In the genomic region with DNA sequence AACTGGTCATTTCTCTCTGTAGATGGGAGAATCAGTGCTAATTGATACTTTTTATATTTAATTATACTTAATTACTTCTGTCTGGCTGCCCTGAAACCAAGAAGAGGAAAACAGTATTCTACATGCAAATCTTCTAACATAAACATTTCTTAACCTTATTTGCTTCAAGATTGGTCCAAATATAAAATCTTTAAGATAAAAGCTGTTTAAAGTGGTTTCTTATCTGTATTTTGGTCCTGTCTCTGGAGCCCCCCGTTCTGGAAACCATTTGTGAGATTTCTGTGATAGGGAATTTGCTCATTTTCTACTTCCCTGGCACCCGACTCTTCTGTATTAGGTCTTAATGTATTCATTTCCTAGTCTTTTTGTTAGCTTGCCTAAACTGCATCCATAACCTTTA, we compare ENCODE assay signal across 24 cellular contexts.
"Had no signal": no experiment of that assay in that cellular context is flagged by ENCODE, and none has a peak within 500 bp of the region (broad histone marks: within the 10 kb centered on the region; RNA-seq: fewer than 3 reads in every experiment).

No MANE protein-coding gene starts in this region.

- DNase-seq: colonic mucosa; cortex of kidney; dermis blood vessel endothelial cell; dorsolateral prefrontal cortex; effector CD4-positive, alpha-beta T cell; effector CD8-positive, alpha-beta T cell; effector memory CD4-positive, alpha-beta T cell; effector memory CD8-positive, alpha-beta T cell; endodermal cell; erythroblast; esophagus squamous epithelium; foreskin fibroblast; foreskin keratinocyte; foreskin melanocyte; gastrocnemius medialis; glutamatergic neuron; head of caudate nucleus; heart left ventricle; heart right ventricle had no signal

- H3K4me1 ChIP-seq: colonic mucosa, esophagus muscularis mucosa, gastrocnemius medialis, gastroesophageal sphincter had no signal

- H3K36me3 ChIP-seq: colonic mucosa, esophagus muscularis mucosa, esophagus squamous epithelium, gastrocnemius medialis, gastroesophageal sphincter, heart left ventricle, heart right ventricle had no signal

- H3K27ac ChIP-seq: colonic mucosa, coronary artery, dorsolateral prefrontal cortex, epithelial cell of prostate, esophagus muscularis mucosa, esophagus squamous epithelium, foreskin keratinocyte, gastrocnemius medialis, gastroesophageal sphincter, heart left ventricle, heart right ventricle had no signal

- H3K4me3 ChIP-seq: colonic mucosa, coronary artery, dorsolateral prefrontal cortex, esophagus muscularis mucosa, esophagus squamous epithelium, gastrocnemius medialis, gastroesophageal sphincter, heart left ventricle, heart right ventricle had no signal

- H3K27me3 ChIP-seq: colonic mucosa, esophagus muscularis mucosa, gastrocnemius medialis, gastroesophageal sphincter, heart left ventricle had no signal

- H3K9me3 ChIP-seq: colonic mucosa, esophagus muscularis mucosa, esophagus squamous epithelium, gastrocnemius medialis, gastroesophageal sphincter, heart left ventricle, heart right ventricle had no signal

- ATAC-seq: effector memory CD8-positive, alpha-beta T cell; esophagus mucosa; foreskin keratinocyte; gastrocnemius medialis; gastroesophageal sphincter; heart left ventricle; heart right ventricle had no signal
